ENCODE assay signal across 19 cellular contexts in genomic region chr6:163548624-163549023, GRCh38.
A peak's percentile ranks its signal among the peaks of the same experiment; 100 is the strongest.
DNase-seq lines count a peak whose midpoint lies in the region; ATAC-seq and TF ChIP-seq lines count a peak whose summit lies in the region.
"Had no signal": no experiment of that assay in that cellular context is flagged by ENCODE, and none has a peak within 500 bp of the region (broad histone marks: within the 10 kb centered on the region; RNA-seq: fewer than 3 reads in every experiment).

No MANE protein-coding gene starts in this region.

- no peak overlapping the region for H3K4me3 ChIP-seq in GM23338
- H3K4me3 ChIP-seq in Panc1 (ENCODE audit: low read depth in 2 of 2, low read length in 2 of 2): no peak overlapping the region
- H3K4me3 ChIP-seq in cardiac muscle cell: no peak overlapping the region
- H3K4me3 ChIP-seq: MG63, Peyer's patch, SJSA1 had no signal

- ATAC-seq in GM23338 (no peak), Panc1 (no peak), HG03045 (IDR thresholded peaks at IDR 0.05; ENCODE audit: unreplicated experiment) (no peak)
- ATAC-seq in natural killer cell treated with Interleukin-12 subunit alpha and Interleukin-12 subunit beta and Interleukin-15 and Interleukin-18, amount 100 ng/mL, for 72 hours: no peak

- no peaks in the 10 kb centered on the region for H3K9me3 ChIP-seq in Panc1 (ENCODE audit: control insufficient read depth, insufficient read depth, low read depth, low read length)
- H3K9me3 ChIP-seq in cardiac muscle cell (ENCODE audit: low read depth): no peaks in the 10 kb centered on the region
- H3K9me3 ChIP-seq: BE2C, MG63, Peyer's patch, SJSA1 had no signal

- no peaks in the 10 kb centered on the region for H3K27me3 Mint-ChIP-seq in GM23338 (ENCODE audit: insufficient read depth, low read depth, poor library complexity)
- no peaks in the 10 kb centered on the region for H3K27me3 Mint-ChIP-seq in natural killer cell treated with Interleukin-12 subunit alpha and Interleukin-12 subunit beta and Interleukin-15 and Interleukin-18, amount 100 ng/mL, for 72 hours

- CTCF ChIA-PET in Panc1 (lab: Charles Lee): no interaction called here

- H4K20me1 ChIP-seq in GM23338 (replicated peaks; ENCODE audit: insufficient read depth): no peaks in the 10 kb centered on the region; the same call in 1 of the 2 replicates

- no peaks in the 10 kb centered on the region for H3K9me2 ChIP-seq in GM23338 (ENCODE audit: insufficient read depth)

- no peaks in the 10 kb centered on the region; the same call in 2 of the 3 replicates for H3K9me3 Mint-ChIP-seq in GM23338
- no peaks in the 10 kb centered on the region for H3K9me3 Mint-ChIP-seq in natural killer cell treated with Interleukin-12 subunit alpha and Interleukin-12 subunit beta and Interleukin-15 and Interleukin-18, amount 100 ng/mL, for 72 hours

- no peak overlapping the region for H3K4me3 Mint-ChIP-seq in GM23338
- no peak overlapping the region for H3K4me3 Mint-ChIP-seq in natural killer cell treated with Interleukin-12 subunit alpha and Interleukin-12 subunit beta and Interleukin-15 and Interleukin-18, amount 100 ng/mL, for 72 hours

- TSS peak; percentile 8 for BruUV-seq in Panc1 (replicated peaks; lab: Mats Ljungman, UMichigan)

- POLR2A ChIA-PET in Panc1 (lab: Charles Lee): no interaction called here

- H3K36me3 ChIP-seq in GM23338 (ENCODE audit: insufficient read depth) (no peaks in the 10 kb centered on the region), Panc1 (ENCODE audit: control insufficient read depth, insufficient read depth, low read length) (no peaks in the 10 kb centered on the region; the same call in none of the 2 replicates), cardiac muscle cell (peaks cover 6% of the 10 kb centered on the region)
- H3K36me3 ChIP-seq: BE2C, Peyer's patch had no signal

- intact Hi-C loops in Panc1 (cut with micrococcal nuclease; ENCODE audit: unreplicated experiment): no loop called here

- H3K27ac ChIP-seq in GM23338 (ENCODE audit: low read depth) (no peak overlapping the region), Panc1 (ENCODE audit: low read length) (no peak overlapping the region), cardiac muscle cell (peak overlapping the region; percentile 58)
- H3K27ac ChIP-seq: Peyer's patch, SJSA1 had no signal

- peaks cover 78% of the 10 kb centered on the region for H3K79me2 ChIP-seq in GM23338 (replicated peaks; ENCODE audit: insufficient read depth)

- H3K4me1 Mint-ChIP-seq in GM23338: peaks cover 27% of the 10 kb centered on the region
- peaks cover 22 to 24% of the 10 kb centered on the region in 2 donors for H3K4me1 Mint-ChIP-seq in natural killer cell treated with Interleukin-12 subunit alpha and Interleukin-12 subunit beta and Interleukin-15 and Interleukin-18, amount 100 ng/mL, for 72 hours (ENCODE audit: low read depth in 2 of 2)

- H3K4me1 ChIP-seq in GM23338 (ENCODE audit: insufficient read depth) (peaks cover 20% of the 10 kb centered on the region), Panc1 (ENCODE audit: control insufficient read depth, insufficient read depth, low read length) (no peaks in the 10 kb centered on the region), cardiac muscle cell (ENCODE audit: low read depth) (peaks cover 36% of the 10 kb centered on the region)
- H3K4me1 ChIP-seq: Peyer's patch, SJSA1 had no signal

- no peak overlapping the region for H2AFZ ChIP-seq in GM23338

- H3K27ac Mint-ChIP-seq in GM23338: 0 out of 2 replicates have a peak overlapping the region, but pooled peaks have one; percentile 80
- peak overlapping the region; percentile 9 to 44 for H3K27ac Mint-ChIP-seq in natural killer cell treated with Interleukin-12 subunit alpha and Interleukin-12 subunit beta and Interleukin-15 and Interleukin-18, amount 100 ng/mL, for 72 hours

- TF ChIP-seq CTCF in GM23338 (conservative IDR thresholded peaks at IDR 0.05; ENCODE audit: low read depth in 2 of 2) (no peak), Panc1 (IDR thresholded peaks at IDR 0.05) (no peak), cardiac muscle cell (IDR thresholded peaks at IDR 0.05; ENCODE audit: low read depth, low read length) (no peak)

- no peaks in the 10 kb centered on the region for H3F3A ChIP-seq in GM23338 (replicated peaks; ENCODE audit: low read depth)

- in situ Hi-C loops in Panc1 (cut with HindIII; ENCODE audit: low pct_unique_long_range_greater_than_20kb, low sequenced_read_pairs): no loop called here

- H3K27me3 ChIP-seq in GM23338 (ENCODE audit: insufficient read depth) (no peaks in the 10 kb centered on the region), Panc1 (ENCODE audit: control insufficient read depth, insufficient read depth, low read length) (no peaks in the 10 kb centered on the region), cardiac muscle cell (no peaks in the 10 kb centered on the region)
- H3K27me3 ChIP-seq: BE2C, MG63, Peyer's patch, SJSA1 had no signal

- H3K36me3 Mint-ChIP-seq in GM23338 (ENCODE audit: low read depth): peaks cover 23% of the 10 kb centered on the region
- no peaks in the 10 kb centered on the region for H3K36me3 Mint-ChIP-seq in natural killer cell treated with Interleukin-12 subunit alpha and Interleukin-12 subunit beta and Interleukin-15 and Interleukin-18, amount 100 ng/mL, for 72 hours

- DNase-seq in GM23338 (ENCODE audit: low spot score) (no peak), Panc1 (ENCODE audit: low read depth, low spot score) (no peak), cardiac muscle cell (ENCODE audit: low read depth in 1 of 2, low spot score in 1 of 2) (no peak), mesenteric fat pad (ENCODE audit: low spot score) (no peak), SKM-1 (lab: John Stamatoyannopoulos, UW; ENCODE audit: unreplicated experiment) (no peak)
- no peak for DNase-seq in natural killer cell treated with Interleukin-12 subunit alpha and Interleukin-12 subunit beta and Interleukin-15 and Interleukin-18, amount 100 ng/mL, for 72 hours (ENCODE audit: low spot score)
- DNase-seq: BE2C, DMS53, GDM1, Kasumi-1, MG63, NCI-H1436 treated with DMSO at 0.1 percent for 48 hours, NCI-H1930, NCI-H2227 treated with DMSO at 0.1 percent for 48 hours, NCI-H524, NCI-H82, Peyer's patch had no signal

- H3K4me2 ChIP-seq in GM23338: no peak overlapping the region

TF ChIP-seq in GM23338, 12 proteins besides CTCF, POLR2A, EP300 and RAD21 (continues in another document):
- TF ChIP-seq STAT1 (IDR thresholded peaks at IDR 0.05; ENCODE audit: unreplicated experiment) (no peak), ETS1 (IDR thresholded peaks at IDR 0.05) (no peak), REST (IDR thresholded peaks at IDR 0.05; ENCODE audit: unreplicated experiment) (no peak), ZNF331 (CRISPR knock-in tag; IDR thresholded peaks at IDR 0.05; ENCODE audit: low read depth) (no peak), EZH2 (IDR thresholded peaks at IDR 0.05; ENCODE audit: low read depth, unreplicated experiment) (no peak), POLR2AphosphoS5 (IDR thresholded peaks at IDR 0.05; ENCODE audit: low read depth) (no peak), EZH2phosphoT487 (IDR thresholded peaks at IDR 0.05; ENCODE audit: unreplicated experiment) (no peak), NANOG (IDR thresholded peaks at IDR 0.05; ENCODE audit: borderline replicate concordance) (no peak), JUNB (IDR thresholded peaks at IDR 0.05; ENCODE audit: unreplicated experiment) (no peak)
